In genomic region chr16:27221576-27222498, GRCh38 we compare ENCODE assay signal across 8 cellular contexts.
A peak's percentile ranks its signal among the peaks of the same experiment; 100 is the strongest.
DNase-seq lines count a peak whose midpoint lies in the region; ATAC-seq and TF ChIP-seq lines count a peak whose summit lies in the region.
"Had no signal": no experiment of that assay in that cellular context is flagged by ENCODE, and none has a peak within 500 bp of the region (broad histone marks: within the 10 kb centered on the region; RNA-seq: fewer than 3 reads in every experiment).

No MANE protein-coding gene starts in this region.

- ATAC-seq in stimulated activated naive CD8-positive, alpha-beta T cell treated with anti-CD3 and anti-CD28 coated beads, Interleukin-15, amount 100 ng/mL, for 72 hours: no peak

- DNase-seq in GM13976 (ENCODE audit: low spot score) (peak; percentile 26), amniotic epithelial cell (ENCODE audit: low read depth) (peak; percentile 68), iris pigment epithelial cell (ENCODE audit: low read depth) (peak; percentile 29), hypothalamus (lab: John Stamatoyannopoulos, UW) (no peak), SIG-M5 (lab: John Stamatoyannopoulos, UW) (no peak), anterior cingulate cortex (lab: John Stamatoyannopoulos, UW) (no peak)
- DNase-seq in stimulated activated naive CD8-positive, alpha-beta T cell treated with anti-CD3 and anti-CD28 coated beads, Interleukin-15, amount 100 ng/mL, for 72 hours: no peak
- DNase-seq: OCI-M1 had no signal

- peaks cover 32% of the 10 kb centered on the region for H3K4me1 Mint-ChIP-seq in stimulated activated naive CD8-positive, alpha-beta T cell treated with anti-CD3 and anti-CD28 coated beads, Interleukin-15, amount 100 ng/mL, for 72 hours

- H3K27me3 Mint-ChIP-seq in stimulated activated naive CD8-positive, alpha-beta T cell treated with anti-CD3 and anti-CD28 coated beads, Interleukin-15, amount 100 ng/mL, for 72 hours: no peaks in the 10 kb centered on the region

- peak overlapping the region; percentile 49 to 89 for H3K27ac Mint-ChIP-seq in stimulated activated naive CD8-positive, alpha-beta T cell treated with anti-CD3 and anti-CD28 coated beads, Interleukin-15, amount 100 ng/mL, for 72 hours

- H3K4me3 Mint-ChIP-seq in stimulated activated naive CD8-positive, alpha-beta T cell treated with anti-CD3 and anti-CD28 coated beads, Interleukin-15, amount 100 ng/mL, for 72 hours: no peak overlapping the region

- TF ChIP-seq CTCF in GM13976 (IDR thresholded peaks at IDR 0.05; ENCODE audit: borderline replicate concordance, control extremely low read depth, extremely low read depth, insufficient read depth, missing control alignments): no peak

- in situ Hi-C loops in GM13976 (cut with MboI; ENCODE audit: low sequenced_read_pairs, unreplicated experiment): no loop called here

- H3K9me3 Mint-ChIP-seq in stimulated activated naive CD8-positive, alpha-beta T cell treated with anti-CD3 and anti-CD28 coated beads, Interleukin-15, amount 100 ng/mL, for 72 hours: no peaks in the 10 kb centered on the region

Comparison
In these comparisons a context has a peak if more than half of its experiments do, and no peak if none do; other contexts are left out.
1. DNase-seq: peak in GM13976 (single experiment), amniotic epithelial cell (single experiment) and iris pigment epithelial cell (single experiment); none in stimulated activated naive CD8-positive, alpha-beta T cell treated with anti-CD3 and anti-CD28 coated beads, Interleukin-15, amount 100 ng/mL, for 72 hours (0 of 2), hypothalamus (0 of 51), SIG-M5 (single experiment) and anterior cingulate cortex (0 of 58).